ENCODE assay signal across 1 cellular context in genomic region chr1:109423498-109423897, GRCh38.
TF ChIP-seq lines count a peak whose summit lies in the region.

No MANE protein-coding gene starts in this region.

TF ChIP-seq in A549, 52 proteins besides CTCF, POLR2A, EP300 and RAD21 (continued from another document):
- TF ChIP-seq HMGXB4 (CRISPR knock-in tag; IDR thresholded peaks at IDR 0.05; ENCODE audit: borderline replicate concordance) (no peak), RCOR1 (IDR thresholded peaks at IDR 0.05; ENCODE audit: low read depth, low read length) (no peak), ZSCAN20 (CRISPR knock-in tag; IDR thresholded peaks at IDR 0.05) (no peak), NPAS2 (CRISPR knock-in tag; IDR thresholded peaks at IDR 0.05; ENCODE audit: borderline replicate concordance) (no peak), TP53 (CRISPR knock-in tag; IDR thresholded peaks at IDR 0.05) (no peak), ZC3H11A (IDR thresholded peaks at IDR 0.05) (no peak), EHF (CRISPR knock-in tag; IDR thresholded peaks at IDR 0.05) (no peak), HDAC2 (IDR thresholded peaks at IDR 0.05) (no peak), ZFP36 (IDR thresholded peaks at IDR 0.05; ENCODE audit: borderline replicate concordance, partially characterized antibody) (no peak), ZNF302 (CRISPR knock-in tag; IDR thresholded peaks at IDR 0.05) (no peak), HEYL (CRISPR knock-in tag; IDR thresholded peaks at IDR 0.05) (no peak), CEBPB (IDR thresholded peaks at IDR 0.05) (no peak)
